8 cellular contexts compared by ENCODE assay signal in the genomic region with DNA sequence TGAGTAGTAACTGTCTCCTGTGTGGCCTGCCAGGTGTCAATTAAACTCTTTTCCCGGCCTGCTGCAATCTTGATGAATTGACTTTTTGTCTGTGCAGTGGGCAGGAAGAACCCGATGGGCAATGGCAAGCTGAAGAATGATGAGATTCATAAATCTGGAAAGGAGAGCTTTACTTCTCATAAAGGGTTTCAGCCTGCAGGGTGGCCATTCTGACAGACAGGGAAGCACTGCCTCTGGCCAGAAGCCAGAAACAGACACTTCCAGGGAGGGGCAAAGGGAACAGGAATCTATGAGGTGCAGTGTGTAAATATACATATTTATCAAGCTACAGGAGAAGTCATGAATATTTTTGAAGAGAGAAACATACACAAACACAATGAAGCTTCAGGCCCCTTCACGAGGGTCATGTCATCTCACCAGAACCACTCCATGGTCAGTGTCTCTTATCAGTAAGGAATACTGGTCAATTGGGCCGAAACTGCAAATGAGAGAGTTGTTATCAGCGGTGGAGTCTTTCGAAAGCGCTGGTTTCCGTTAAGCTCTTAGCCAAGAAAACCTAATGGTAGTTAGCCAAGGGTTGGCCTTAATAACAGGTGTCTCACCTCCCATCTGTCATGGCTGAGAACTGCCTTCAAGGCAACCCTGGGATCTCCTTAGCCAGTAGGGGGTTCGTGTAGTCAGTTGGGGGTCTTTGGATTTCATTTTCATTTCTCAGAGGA. TPM values are rescaled to one million over a fixed set of nuclear protein-coding genes. Genes with fewer than 3 reads are reported as not detected.
DNase-seq lines count a peak whose midpoint lies in the region; ATAC-seq and TF ChIP-seq lines count a peak whose summit lies in the region.

No MANE protein-coding gene starts in this region.

- POLR2A ChIA-PET in activated B cell treated with CpG ODN at 0.5 μM for 24 hours (lab: Charles Lee): interaction anchor here (0.9 to 4.9 kb wide), 12 partner anchors 9 to 159 kb away, joined by 3 to 99 read pairs (median 8); partner anchors contain the start of genes FOXK2, HEXD and OGFOD3

- peaks cover 19% of the 10 kb centered on the region for H3K4me1 Mint-ChIP-seq in activated B cell treated with CpG ODN at 0.5 μM for 24 hours

- peaks cover 0 to 26% (median 23%) of the 10 kb centered on the region in 6 donors for H3K36me3 ChIP-seq in spleen

- peak overlapping the region; percentile 99 to 100 (median 100) for H3K27ac ChIP-seq in spleen

- peaks cover 16% of the 10 kb centered on the region for H3K36me3 Mint-ChIP-seq in activated B cell treated with CpG ODN at 0.5 μM for 24 hours (ENCODE audit: low read depth)

- peak overlapping the region in 5 of 8 donors; percentile 95 to 100 (median 98) for H3K4me3 ChIP-seq in spleen

- no peaks in the 10 kb centered on the region for H3K27me3 Mint-ChIP-seq in activated B cell treated with CpG ODN at 0.5 μM for 24 hours

- peak overlapping the region; percentile 88 for H3K4me3 Mint-ChIP-seq in activated B cell treated with CpG ODN at 0.5 μM for 24 hours

- H3K9me3 ChIP-seq in spleen: no peaks in the 10 kb centered on the region

- no peaks in the 10 kb centered on the region for H3K9me3 Mint-ChIP-seq in activated B cell treated with CpG ODN at 0.5 μM for 24 hours

- no peak for TF ChIP-seq CTCF in activated B cell treated with CpG ODN at 0.5 μM for 24 hours (IDR thresholded peaks at IDR 0.05)
- no peak for TF ChIP-seq CTCF in spleen (IDR thresholded peaks at IDR 0.05 in 8 of 11, conservative IDR thresholded peaks at IDR 0.05 in 3 of 11)

- 39 to 62% (median 47%) methylated on average over 9 of the region's 9 CpGs for WGBS in spleen, 5 donors

- H3K4me1 ChIP-seq in spleen: peaks cover 21 to 71% (median 55%) of the 10 kb centered on the region in 6 donors

- no peaks in the 10 kb centered on the region for H3K27me3 ChIP-seq in spleen (replicated peaks in 1 of 7)

- DNase-seq in NOMO-1 (lab: John Stamatoyannopoulos, UW; ENCODE audit: unreplicated experiment in 2 of 2) (peak; percentile 29 to 52), NOMO-1 treated with dmso at 0.1 percent for 144 hours (lab: John Stamatoyannopoulos, UW; ENCODE audit: unreplicated experiment) (no peak), activated B cell treated with CpG ODN at 0.5 μM for 24 hours (no peak), left cardiac atrium (peak; percentile 57), spleen (no peak), AML-193 (lab: John Stamatoyannopoulos, UW) (no peak), middle frontal gyrus (ENCODE audit: extremely low spot score, low spot score) (no peak)

- intact Hi-C loops in activated B cell treated with CpG ODN at 0.5 μM for 24 hours (cut with micrococcal nuclease): loop anchor here (5.0 kb wide), 1 partner anchor 775 kb away; the partner anchor contains the start of genes ARL16 and HGS
- intact Hi-C loops in left cardiac atrium (cut with DNase I): no loop called here
- intact Hi-C loops in spleen (cut with DNase I; ENCODE audit: low total_unique reads): no loop called here

- CTCF ChIA-PET in activated B cell treated with CpG ODN at 0.5 μM for 24 hours (lab: Charles Lee): no interaction called here

- peak overlapping the region; percentile 96 for H3K27ac Mint-ChIP-seq in activated B cell treated with CpG ODN at 0.5 μM for 24 hours

- no peak for ATAC-seq in activated B cell treated with CpG ODN at 0.5 μM for 24 hours (ENCODE audit: low read depth)
- no peak for ATAC-seq in left cardiac atrium
- no peak for ATAC-seq in GM19351 (IDR thresholded peaks at IDR 0.05; ENCODE audit: unreplicated experiment)

- no peak for TF ChIP-seq POLR2A in spleen (IDR thresholded peaks at IDR 0.05)

RNA-seq across cellular contexts. Expression of gene NARF, which starts 1.3 kb away (rescaled TPM):
- total RNA-seq in activated B cell treated with CpG ODN at 0.5 μM for 24 hours (77.8 and 81.9 TPM in 2 replicates), left cardiac atrium (10 to 100 TPM; 63.7 to 65.9 TPM), spleen (100 to 1,000 TPM in 3 of 7 donors, 10 to 100 TPM in 4; 59.5 to 127 (median 93.0) TPM)
- polyA plus RNA-seq in spleen: 100 to 1,000 TPM in 2 of 3 donors, 10 to 100 TPM in 1; 75.7 to 117 (median 116) TPM

RNA-seq across cellular contexts. Expression of gene CYBC1, which starts 6.7 kb away (rescaled TPM):
- total RNA-seq in activated B cell treated with CpG ODN at 0.5 μM for 24 hours (405 and 501 TPM in 2 replicates), left cardiac atrium (10 to 100 TPM; 42.1 to 43.6 TPM), spleen (100 to 1,000 TPM; 225 to 333 (median 288) TPM)
- polyA plus RNA-seq in spleen: 100 to 1,000 TPM; 105 to 192 (median 132) TPM

RNA-seq across cellular contexts. Expression of gene OGFOD3, which starts 38.8 kb away (rescaled TPM):
- total RNA-seq in activated B cell treated with CpG ODN at 0.5 μM for 24 hours (29.5 and 35.0 TPM in 2 replicates), left cardiac atrium (10 to 100 TPM; 27.2 to 32.0 TPM), spleen (10 to 100 TPM; 21.3 to 28.1 (median 23.1) TPM)
- 10 to 100 TPM; 10.3 to 17.9 (median 12.9) TPM for polyA plus RNA-seq in spleen

RNA-seq across cellular contexts. Expression of gene HEXD, which starts 39.1 kb away (rescaled TPM):
- 69.5 and 88.8 TPM in 2 replicates for total RNA-seq in activated B cell treated with CpG ODN at 0.5 μM for 24 hours
- total RNA-seq in left cardiac atrium: 10 to 100 TPM; 14.3 to 16.3 TPM
- total RNA-seq in spleen: 10 to 100 TPM; 62.3 to 88.0 (median 73.5) TPM
- polyA plus RNA-seq in spleen: 100 to 1,000 TPM in 2 of 3 donors, 10 to 100 TPM in 1; 86.3 to 272 (median 257) TPM

Comparison
In these comparisons a context has a peak if more than half of its experiments do, and no peak if none do; other contexts are left out.
1. DNase-seq: peak in NOMO-1 (2 of 2) and left cardiac atrium (single experiment); none in NOMO-1 treated with dmso at 0.1 percent for 144 hours (single experiment), activated B cell treated with CpG ODN at 0.5 μM for 24 hours (single experiment), spleen (single experiment), AML-193 (0 of 2) and middle frontal gyrus (single experiment).